Comparison of ENCODE assay signal across 18 cellular contexts in the genomic region with DNA sequence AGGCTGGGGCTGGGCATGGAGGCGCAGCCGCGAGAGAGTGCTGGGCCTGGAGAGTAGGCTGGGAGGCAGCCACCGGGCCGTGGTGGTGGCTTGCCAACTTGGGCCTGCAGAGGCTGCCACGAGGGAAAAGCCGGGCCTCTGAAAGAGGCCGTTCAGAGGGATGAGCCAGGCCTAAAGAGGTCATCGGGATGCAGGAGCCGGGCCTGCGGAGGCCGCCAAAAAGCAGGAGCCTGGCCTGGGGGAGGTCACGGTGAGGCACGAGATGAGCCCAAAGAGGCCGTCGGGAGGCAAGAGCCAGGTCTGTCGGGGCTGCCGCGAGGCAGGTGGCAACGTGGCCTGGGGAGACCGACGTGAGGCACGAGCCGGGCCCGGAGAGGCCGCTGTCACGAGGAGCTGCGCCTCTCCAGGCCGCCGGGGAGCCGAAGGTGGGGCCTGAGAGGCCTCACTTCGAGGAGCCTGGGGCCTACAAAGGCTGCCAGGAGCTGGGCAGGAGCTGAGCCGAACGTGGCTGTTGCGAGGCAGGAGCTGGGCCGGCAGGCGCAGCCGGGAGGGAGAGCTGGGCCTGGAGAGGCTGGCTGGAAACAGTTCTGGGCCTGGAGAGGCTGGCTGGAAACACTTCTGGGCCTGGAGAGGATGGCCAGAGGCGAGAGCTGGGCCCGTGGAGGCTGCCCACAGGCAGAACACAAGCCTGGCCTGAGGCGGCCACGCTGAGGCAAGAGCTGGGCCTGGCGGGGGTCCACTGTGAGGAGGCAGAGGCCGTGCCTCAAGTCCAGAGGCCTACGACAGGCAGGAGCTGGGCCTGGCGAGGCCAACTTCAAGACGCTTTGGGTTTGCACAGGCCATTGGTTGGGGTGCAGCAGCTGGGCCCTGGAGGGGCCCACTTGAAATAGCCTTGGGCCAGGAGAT. TPM values are rescaled to one million over a fixed set of nuclear protein-coding genes. Genes with fewer than 3 reads are reported as not detected.
DNase-seq lines count a peak whose midpoint lies in the region; ATAC-seq and TF ChIP-seq lines count a peak whose summit lies in the region.
"Had no signal": no experiment of that assay in that cellular context is flagged by ENCODE, and none has a peak within 500 bp of the region (broad histone marks: within the 10 kb centered on the region; RNA-seq: fewer than 3 reads in every experiment).

No MANE protein-coding gene starts in this region.

- no peak overlapping the region for H2BK20ac ChIP-seq in IMR-90 (ENCODE audit: low read depth, low read length)

- H3K4me1 Mint-ChIP-seq in neural crest cell = no peaks in the 10 kb centered on the region

- no peak overlapping the region for H4K8ac ChIP-seq in IMR-90 (ENCODE audit: low read depth in 2 of 2, low read length in 2 of 2)

- H3K9me3 Mint-ChIP-seq in neural crest cell = no peaks in the 10 kb centered on the region

- H3K14ac ChIP-seq in IMR-90 (replicated peaks; ENCODE audit: low read depth, low read length) = no peak overlapping the region

- H2BK5ac ChIP-seq in IMR-90 (ENCODE audit: low read depth, low read length, poor library complexity, severe bottlenecking) = no peak overlapping the region

- no peak overlapping the region for H2BK15ac ChIP-seq in IMR-90 (ENCODE audit: low read depth, low read length)

- H3K27ac Mint-ChIP-seq in neural crest cell (ENCODE audit: unreplicated experiment) = peak overlapping the region; percentile 67

- H4K20me1 ChIP-seq in IMR-90 (ENCODE audit: insufficient read depth, low read length) = peaks cover 2% of the 10 kb centered on the region; the same call in 1 of the 2 replicates

- H3K27me3 Mint-ChIP-seq in neural crest cell (ENCODE audit: low read depth) = no peaks in the 10 kb centered on the region

- no peak overlapping the region for H3K56ac ChIP-seq in IMR-90 (ENCODE audit: extremely low read depth, insufficient read depth, low read length)

- WGBS in IMR-90 (ENCODE audit: extremely low coverage in 2 of 2, insufficient read length in 1 of 2), 2 experiments = 98% methylated on average over 27 of the region's 47 CpGs; no CpG with 5 or more reads in 1 of the 2 experiments
- 90% methylated on average over 14 of the region's 47 CpGs; no CpG with 5 or more reads in 1 of the 2 donors for WGBS in gastroesophageal sphincter (ENCODE audit: low coverage in 1 of 2), 2 donors

- no peak for TF ChIP-seq EP300 in gastroesophageal sphincter (IDR thresholded peaks at IDR 0.05)

- H3K9me1 ChIP-seq in IMR-90 (ENCODE audit: insufficient read depth, low read length) = peaks cover 9% of the 10 kb centered on the region

- H3K36me3 ChIP-seq in IMR-90 (ENCODE audit: control insufficient read depth, insufficient read depth, low read length) = peaks cover 2% of the 10 kb centered on the region; the same call in 1 of the 2 replicates
- H3K36me3 ChIP-seq in gastroesophageal sphincter = peaks cover 0 to 2% of the 10 kb centered on the region in 2 donors
- peaks cover 0 to 4% of the 10 kb centered on the region in 2 donors for H3K36me3 ChIP-seq in stomach smooth muscle (ENCODE audit: control insufficient read depth in 2 of 2, insufficient read depth in 2 of 2, low read length in 2 of 2)

- H3K9ac ChIP-seq in IMR-90 (ENCODE audit: low read depth, low read length) (no peak overlapping the region), stomach smooth muscle (ENCODE audit: low read length in 2 of 2) (no peak overlapping the region)

- no TSS peak for BruUV-seq in IMR-90 (replicated peaks; lab: Mats Ljungman, UMichigan)

- H4K91ac ChIP-seq in IMR-90 (ENCODE audit: insufficient read depth, low read depth, low read length) = 0 out of 2 replicates have a peak overlapping the region, but pooled peaks have one; percentile 76

- H3K79me1 ChIP-seq in IMR-90 (ENCODE audit: low read depth in 1 of 2, low read length in 2 of 2) = no peaks in the 10 kb centered on the region

- TF ChIP-seq RAD21 in IMR-90 (IDR thresholded peaks at IDR 0.05; ENCODE audit: low read length) = no peak

- peak overlapping the region; percentile 84 for H2AK9ac ChIP-seq in IMR-90 (replicated peaks; ENCODE audit: low read depth, low read length, poor library complexity)

- ATAC-seq in IMR-90 (ENCODE audit: low read depth) (no peak), gastroesophageal sphincter (no peak), GM21619 (IDR thresholded peaks at IDR 0.05; ENCODE audit: unreplicated experiment) (no peak), HG02885 (IDR thresholded peaks at IDR 0.05; ENCODE audit: poor library complexity, unreplicated experiment) (no peak)
- ATAC-seq: PC-3 had no signal

- CTCF ChIA-PET in IMR-90 (lab: Yijun Ruan, JAX) = no interaction called here

- H3K18ac ChIP-seq in IMR-90 (ENCODE audit: low read depth, low read length) = no peak overlapping the region

- no peak overlapping the region for H3K4me3 ChIP-seq in IMR-90 (ENCODE audit: insufficient read depth, low read depth, low read length)
- no peak overlapping the region for H3K4me3 ChIP-seq in gastroesophageal sphincter
- no peak overlapping the region for H3K4me3 ChIP-seq in stomach smooth muscle (ENCODE audit: low read length in 2 of 2)
- H3K4me3 ChIP-seq: K562 had no signal

- H3K27me3 ChIP-seq in IMR-90 (ENCODE audit: control insufficient read depth, insufficient read depth, low read length) (no peaks in the 10 kb centered on the region), gastroesophageal sphincter (no peaks in the 10 kb centered on the region), stomach smooth muscle (ENCODE audit: control insufficient read depth in 1 of 2, insufficient read depth in 2 of 2, low read length in 2 of 2) (no peaks in the 10 kb centered on the region)

- peaks cover 7% of the 10 kb centered on the region for H3K4me1 ChIP-seq in IMR-90 (ENCODE audit: control insufficient read depth, insufficient read depth, low read length)
- H3K4me1 ChIP-seq in gastroesophageal sphincter = peaks cover 0 to 28% (median 12%) of the 10 kb centered on the region in 3 donors
- H3K4me1 ChIP-seq in stomach smooth muscle (ENCODE audit: control insufficient read depth, insufficient read depth, low read length) = peaks cover 26% of the 10 kb centered on the region

- intact Hi-C loops in IMR-90 (cut with micrococcal nuclease) = no loop called here

- H3K9me3 ChIP-seq in IMR-90 (ENCODE audit: control insufficient read depth, insufficient read depth, low read length) = peaks cover 5% of the 10 kb centered on the region
- H3K9me3 ChIP-seq in gastroesophageal sphincter = peaks cover 0 to 13% (median 0%) of the 10 kb centered on the region in 3 donors
- no peaks in the 10 kb centered on the region for H3K9me3 ChIP-seq in stomach smooth muscle (ENCODE audit: control insufficient read depth in 2 of 2, low read length in 2 of 2)

- DNase-seq in IMR-90 (no peak), neural crest cell (ENCODE audit: low read depth, low spot score) (no peak), dermis blood vessel endothelial cell (no peak)
- DNase-seq: ACHN, AML-193, NCI-H1092 treated with DMSO at 0.1 percent for 48 hours, NCI-H1694, NCI-H345, NCI-H526, PC-3, RPMI8226, SHP77 treated with DMSO at 0.1 percent for 48 hours had no signal

- H3K23ac ChIP-seq in IMR-90 (ENCODE audit: low read depth, low read length) = no peak overlapping the region

- no peak overlapping the region for H3K4me2 ChIP-seq in IMR-90 (ENCODE audit: low read depth, low read length)

- H3K4ac ChIP-seq in IMR-90 (ENCODE audit: low read depth, low read length) = 0 out of 2 replicates have a peak overlapping the region, but pooled peaks have one; percentile 64

- H3K27ac ChIP-seq in IMR-90 (ENCODE audit: insufficient read depth, low read length) (no peak overlapping the region), gastroesophageal sphincter (peak overlapping the region in 3 of 4 donors; percentile 80 to 91 (median 83)), stomach smooth muscle (ENCODE audit: low read length) (peak overlapping the region; percentile 90)
- H3K27ac ChIP-seq: C4-2B had no signal

- H2AK5ac ChIP-seq in IMR-90 (ENCODE audit: low read depth, low read length) = peak overlapping the region; percentile 1; the same call in 1 of the 2 replicates

- no peak overlapping the region for H3K4me3 Mint-ChIP-seq in neural crest cell

- TF ChIP-seq POLR2A in IMR-90 (IDR thresholded peaks at IDR 0.05; ENCODE audit: low read depth, low read length) (no peak), gastroesophageal sphincter (IDR thresholded peaks at IDR 0.05) (no peak)

- POLR2A ChIA-PET in IMR-90 (lab: Charles Lee; ENCODE audit: unreplicated experiment) = interaction anchor here (0.6 kb wide), 1 partner anchor 140 kb away, joined by 3 read pairs; no protein-coding TSS in a partner anchor

- no peak for TF ChIP-seq CTCF in IMR-90 (conservative IDR thresholded peaks at IDR 0.05; ENCODE audit: low read depth, low read length)
- no peak for TF ChIP-seq CTCF in gastroesophageal sphincter (IDR thresholded peaks at IDR 0.05)
- TF ChIP-seq CTCF in neural crest cell (conservative IDR thresholded peaks at IDR 0.05) = no peak

- H4K5ac ChIP-seq in IMR-90 (ENCODE audit: low read depth, low read length) = no peak overlapping the region

- H2BK120ac ChIP-seq in IMR-90 (ENCODE audit: low read depth, low read length) = no peak overlapping the region

- in situ Hi-C loops in IMR-90 (cut with MboI; ENCODE audit: low sequenced_read_pairs) = no loop called here

- H2AFZ ChIP-seq in IMR-90 (replicated peaks; ENCODE audit: low read length, poor library complexity) = no peak overlapping the region

- no peaks in the 10 kb centered on the region for H3K36me3 Mint-ChIP-seq in neural crest cell (ENCODE audit: low read depth)

- dilution Hi-C loops in IMR-90 (cut with HindIII; ENCODE audit: low sequenced_read_pairs, unreplicated experiment) = no loop called here

TF ChIP-seq in IMR-90, 13 proteins besides CTCF, POLR2A, EP300 and RAD21 (continues in another document):
- TF ChIP-seq SMC3 (IDR thresholded peaks at IDR 0.05; ENCODE audit: low read depth, low read length) (no peak), NFE2L2 (IDR thresholded peaks at IDR 0.05; ENCODE audit: low read depth, low read length) (no peak), MAFK (IDR thresholded peaks at IDR 0.05; ENCODE audit: low read depth, low read length) (no peak)

RNA-seq across cellular contexts. Expression of a gene that starts 24.6 kb away (rescaled TPM):
- 55.4 and 56.1 TPM in 2 replicates for total RNA-seq in IMR-90 (2012; rRNA removed)
- 206 and 232 TPM in 2 replicates for polyA plus RNA-seq in IMR-90 (2012; rRNA removed)
- polyA plus RNA-seq in IMR-90 (2012; cell fraction: cytosol; rRNA removed) = 161 and 191 TPM in 2 replicates
- polyA plus RNA-seq in IMR-90 (2012; cell fraction: nucleus; rRNA removed; ENCODE audit: low replicate concordance) = 83.5 and 115 TPM in 2 replicates
- total RNA-seq in gastroesophageal sphincter = 100 to 1,000 TPM in 1 of 4 donors, 10 to 100 TPM in 3; 62.7 to 120 (median 71.0) TPM
- 169 and 173 TPM in 2 replicates for total RNA-seq in neural crest cell
- total RNA-seq in dermis blood vessel endothelial cell = 34.0 and 52.2 TPM in 2 replicates

RNA-seq across cellular contexts. Expression of a gene that starts 24.7 kb away (rescaled TPM):
- total RNA-seq in IMR-90 (2012; rRNA removed) (70.0 and 73.8 TPM in 2 replicates), gastroesophageal sphincter (10 to 100 TPM in 2 of 4 donors, 1 to 10 TPM in 2; 8.7 to 18.1 (median 12.5) TPM), neural crest cell (33.6 and 38.8 TPM in 2 replicates), dermis blood vessel endothelial cell (28.1 and 38.3 TPM in 2 replicates)
- polyA plus RNA-seq in IMR-90 (2012; rRNA removed) = 53.9 and 66.1 TPM in 2 replicates
- polyA plus RNA-seq in IMR-90 (2012; cell fraction: cytosol; rRNA removed) = 40.2 and 55.4 TPM in 2 replicates
- 23.0 and 50.8 TPM in 2 replicates for polyA plus RNA-seq in IMR-90 (2012; cell fraction: nucleus; rRNA removed; ENCODE audit: low replicate concordance)
